ENCODE assay signal across 8 cellular contexts in the genomic region with DNA sequence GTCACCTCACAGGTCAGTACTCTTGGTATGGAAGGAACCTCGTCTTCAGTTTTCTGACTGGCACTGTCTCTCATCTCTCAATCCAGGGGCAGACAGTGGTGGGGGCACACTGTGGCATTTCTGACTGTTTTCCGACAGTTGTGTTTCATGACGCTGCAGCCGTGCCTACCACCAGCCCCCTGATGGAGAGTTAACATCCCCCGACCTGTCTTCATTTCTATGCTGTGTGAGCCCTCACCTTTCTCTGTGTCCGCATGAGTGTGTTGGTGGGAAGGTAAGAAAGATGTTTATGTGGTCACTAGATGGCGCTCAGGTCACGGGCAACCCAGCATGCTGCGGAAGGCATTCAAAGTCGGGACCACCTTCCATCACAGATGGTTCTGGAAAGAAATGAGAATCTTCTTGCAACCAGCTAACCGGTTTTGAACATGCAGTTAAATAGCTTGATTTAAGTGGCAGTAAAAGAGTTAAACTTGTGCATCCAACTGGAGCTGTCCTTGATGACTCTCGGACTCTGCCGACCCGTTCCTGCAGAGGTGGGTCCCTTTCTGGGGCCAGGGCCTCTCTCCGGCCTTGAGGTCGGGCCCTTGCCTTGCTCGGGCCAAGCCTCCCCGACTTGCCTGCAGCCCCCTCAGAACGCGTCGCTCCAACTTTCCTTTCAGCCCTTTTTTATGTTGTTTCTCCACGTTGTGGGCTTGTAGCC.
A peak's percentile ranks its signal among the peaks of the same experiment; 100 is the strongest.
DNase-seq lines count a peak whose midpoint lies in the region; ATAC-seq and TF ChIP-seq lines count a peak whose summit lies in the region.

No MANE protein-coding gene starts in this region.

- no peak for TF ChIP-seq EP300 in gastroesophageal sphincter (IDR thresholded peaks at IDR 0.05)

- H3K4me3 ChIP-seq in PC-9 (no peak overlapping the region), gastroesophageal sphincter (peak overlapping the region in 1 of 2 donors; percentile 18)

- H3K9me3 Mint-ChIP-seq in activated naive CD4-positive, alpha-beta T cell treated with anti-CD3 and anti-CD28 coated beads, Interleukin-2, amount 10 ng/mL, durations not matched to agents 7 days and 5 days, result no peaks in the 10 kb centered on the region
- H3K9me3 Mint-ChIP-seq in osteocyte (ENCODE audit: unreplicated experiment), result no peaks in the 10 kb centered on the region

- peak; percentile 87 for TF ChIP-seq CTCF in PC-9 (conservative IDR thresholded peaks at IDR 0.05)
- TF ChIP-seq CTCF in gastroesophageal sphincter (IDR thresholded peaks at IDR 0.05), result peak in 3 of 4 experiments; percentile 60 to 75 (median 60)
- peak; percentile 84 for TF ChIP-seq CTCF in osteocyte (IDR thresholded peaks at IDR 0.05)

- H3K9me2 ChIP-seq in PC-9 (ENCODE audit: insufficient read depth), result no peaks in the 10 kb centered on the region

- no peak overlapping the region for H3K27ac Mint-ChIP-seq in activated naive CD4-positive, alpha-beta T cell treated with anti-CD3 and anti-CD28 coated beads, Interleukin-2, amount 10 ng/mL, durations not matched to agents 7 days and 5 days
- no peak overlapping the region for H3K27ac Mint-ChIP-seq in osteocyte (ENCODE audit: unreplicated experiment)

- CTCF ChIA-PET in PC-9 (lab: Charles Lee), result no interaction called here
- CTCF ChIA-PET in activated naive CD4-positive, alpha-beta T cell treated with anti-CD3 and anti-CD28 coated beads, Interleukin-2, amount 10 ng/mL, durations not matched to agents 7 days and 5 days (lab: Charles Lee), result interaction anchor here (0.7 to 3.3 kb wide), 14 partner anchors 10 to 1342 kb away, joined by 3 to 20 read pairs (median 4); partner anchors contain the start of gene SPR

- no peak overlapping the region for H3K27ac ChIP-seq in PC-9
- peak overlapping the region in 1 of 4 donors; percentile 33 for H3K27ac ChIP-seq in gastroesophageal sphincter

- no peaks in the 10 kb centered on the region for H3K4me1 ChIP-seq in PC-9 (replicated peaks; ENCODE audit: insufficient read depth)
- H3K4me1 ChIP-seq in gastroesophageal sphincter, result no peaks in the 10 kb centered on the region

- H4K20me1 ChIP-seq in PC-9 (ENCODE audit: insufficient read depth), result no peaks in the 10 kb centered on the region

- ATAC-seq in gastroesophageal sphincter, result peak; percentile 57
- ATAC-seq in HG02588 (IDR thresholded peaks at IDR 0.05; ENCODE audit: unreplicated experiment), result no peak

- no peaks in the 10 kb centered on the region for H3K36me3 Mint-ChIP-seq in activated naive CD4-positive, alpha-beta T cell treated with anti-CD3 and anti-CD28 coated beads, Interleukin-2, amount 10 ng/mL, durations not matched to agents 7 days and 5 days
- peaks cover 4% of the 10 kb centered on the region for H3K36me3 Mint-ChIP-seq in osteocyte (ENCODE audit: unreplicated experiment)

- peaks cover 3% of the 10 kb centered on the region; the same call in 1 of the 2 replicates for H3F3A ChIP-seq in PC-9 (ENCODE audit: insufficient read depth, low read depth)

- H3K9me3 ChIP-seq in PC-9 (ENCODE audit: insufficient read depth, low read depth) (no peaks in the 10 kb centered on the region), gastroesophageal sphincter (peaks cover 0 to 4% (median 0%) of the 10 kb centered on the region in 3 donors)

- H3K36me3 ChIP-seq in PC-9 (ENCODE audit: low read depth) (no peaks in the 10 kb centered on the region), gastroesophageal sphincter (no peaks in the 10 kb centered on the region)

- no peaks in the 10 kb centered on the region for H3K27me3 ChIP-seq in PC-9 (ENCODE audit: insufficient read depth, low read depth)
- H3K27me3 ChIP-seq in gastroesophageal sphincter, result no peaks in the 10 kb centered on the region

- H3K4me3 Mint-ChIP-seq in activated naive CD4-positive, alpha-beta T cell treated with anti-CD3 and anti-CD28 coated beads, Interleukin-2, amount 10 ng/mL, durations not matched to agents 7 days and 5 days, result no peak overlapping the region
- H3K4me3 Mint-ChIP-seq in osteocyte (ENCODE audit: unreplicated experiment), result no peak overlapping the region

- BruUV-seq in PC-9 (replicated peaks; lab: Mats Ljungman, UMichigan), result no TSS peak

- no peaks in the 10 kb centered on the region for H3K79me2 ChIP-seq in PC-9 (ENCODE audit: low read depth)

- POLR2A ChIA-PET in PC-9 (lab: Charles Lee; ENCODE audit: unreplicated experiment), result no interaction called here

- intact Hi-C loops in PC-9 (cut with micrococcal nuclease; ENCODE audit: unreplicated experiment), result loop anchor here (1.0 to 5.0 kb wide), 5 partner anchors 252 to 1341 kb away; no protein-coding TSS in a partner anchor

- H3K27me3 Mint-ChIP-seq in activated naive CD4-positive, alpha-beta T cell treated with anti-CD3 and anti-CD28 coated beads, Interleukin-2, amount 10 ng/mL, durations not matched to agents 7 days and 5 days, result peaks cover 35% of the 10 kb centered on the region
- H3K27me3 Mint-ChIP-seq in osteocyte (ENCODE audit: unreplicated experiment), result no peaks in the 10 kb centered on the region

- DNase-seq in activated gamma-delta T cell treated with Interleukin-2 at 50 U/mL for 16 hours (peak; percentile 35), activated gamma-delta T cell (lab: John Stamatoyannopoulos, UW) (no peak), HT1080 (ENCODE audit: low read depth) (peak; percentile 62), PC-9 (peak; percentile 31 to 48), osteocyte (ENCODE audit: extremely low spot score, unreplicated experiment) (no peak)
- peak; percentile 58 for DNase-seq in activated naive CD4-positive, alpha-beta T cell treated with anti-CD3 and anti-CD28 coated beads, Interleukin-2, amount 10 ng/mL, durations not matched to agents 7 days and 5 days

- H3K4me1 Mint-ChIP-seq in activated naive CD4-positive, alpha-beta T cell treated with anti-CD3 and anti-CD28 coated beads, Interleukin-2, amount 10 ng/mL, durations not matched to agents 7 days and 5 days, result peaks cover 12% of the 10 kb centered on the region
- peaks cover 3% of the 10 kb centered on the region for H3K4me1 Mint-ChIP-seq in osteocyte (ENCODE audit: unreplicated experiment)

- no peak overlapping the region for H3K4me2 ChIP-seq in PC-9

- H2AFZ ChIP-seq in PC-9, result no peak overlapping the region

- WGBS in gastroesophageal sphincter (ENCODE audit: low coverage in 1 of 2), 2 donors, result 47 to 62% methylated on average over 12 of the region's 22 CpGs

- no peak for TF ChIP-seq POLR2A in gastroesophageal sphincter (IDR thresholded peaks at IDR 0.05)

Comparison
In these comparisons a context has a peak if more than half of its experiments do, and no peak if none do; other contexts are left out.
1. DNase-seq: peak in activated gamma-delta T cell treated with Interleukin-2 at 50 U/mL for 16 hours (single experiment), HT1080 (single experiment), PC-9 (2 of 2) and activated naive CD4-positive, alpha-beta T cell treated with anti-CD3 and anti-CD28 coated beads, Interleukin-2, amount 10 ng/mL, durations not matched to agents 7 days and 5 days (single experiment); none in activated gamma-delta T cell (single experiment) and osteocyte (single experiment).
2. Peak in every context shown above with its lines, with median percentiles within 50 percentile points of each other: CTCF ChIP-seq.